8 cellular contexts compared by ENCODE assay signal in the genomic region with DNA sequence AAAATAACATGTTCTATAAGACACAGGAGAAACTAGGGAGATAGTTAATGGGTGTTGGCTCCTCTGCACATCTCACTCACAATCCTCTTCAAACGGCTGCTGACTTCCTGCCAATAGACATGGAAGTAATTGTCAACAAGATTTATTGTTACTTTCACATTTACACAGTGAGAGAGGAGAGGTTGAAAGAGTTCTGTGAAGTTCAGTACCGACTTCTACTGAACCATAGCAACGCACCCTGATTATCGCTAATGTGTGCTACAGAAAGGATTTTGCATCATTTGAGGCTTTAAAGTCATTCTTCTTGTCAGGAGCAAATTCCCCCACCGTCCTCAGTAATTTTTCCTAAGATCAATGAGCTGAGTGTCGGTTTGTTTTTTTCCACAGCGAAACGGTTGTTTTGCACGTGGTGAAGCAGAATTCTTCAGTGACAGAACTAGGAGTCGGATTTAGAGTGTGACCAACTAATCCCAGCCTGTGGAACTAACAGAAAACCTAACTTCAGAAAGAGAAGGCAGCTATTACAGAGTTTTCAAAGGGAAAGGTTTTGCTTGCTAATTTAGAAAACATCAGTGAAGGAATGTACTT.
DNase-seq lines count a peak whose midpoint lies in the region; ATAC-seq and TF ChIP-seq lines count a peak whose summit lies in the region.

No MANE protein-coding gene starts in this region.

- no peak for TF ChIP-seq CTCF in PC-3 (conservative IDR thresholded peaks at IDR 0.05; ENCODE audit: low read depth, low read length)
- TF ChIP-seq CTCF in glutamatergic neuron (IDR thresholded peaks at IDR 0.05; ENCODE audit: partially characterized antibody, unreplicated experiment), result no peak

- intact Hi-C loops in PC-3 (cut with micrococcal nuclease), result no loop called here

- no peak overlapping the region for H2AFZ ChIP-seq in PC-3 (ENCODE audit: low read length)

- CTCF ChIA-PET in PC-3 (lab: Charles Lee), result no interaction called here

- H4K20me1 ChIP-seq in PC-3 (ENCODE audit: low read length), result no peaks in the 10 kb centered on the region

- no peak for DNase-seq in stimulated activated naive CD8-positive, alpha-beta T cell treated with anti-CD3 and anti-CD28 coated beads, Interleukin-15, Interleukin-2, amounts not matched to agents 100 U/mL and 50 U/mL, for 24 hours
- DNase-seq in PC-3 (peak; percentile 14), kidney tubule cell (ENCODE audit: low spot score) (peak; percentile 43), pons (ENCODE audit: low spot score) (no peak), HuH-7 (ENCODE audit: low spot score) (no peak), glutamatergic neuron (no peak)
- DNase-seq in activated T-cell treated with anti-CD3 and anti-CD28 coated beads, Interleukin-2, amount 50 U/mL, for 48 hours, result no peak

- peaks cover 6% of the 10 kb centered on the region; the same call in 1 of the 2 replicates for H3K4me1 ChIP-seq in PC-3 (ENCODE audit: insufficient read depth, low read length)

- H3K4me1 Mint-ChIP-seq in stimulated activated naive CD8-positive, alpha-beta T cell treated with anti-CD3 and anti-CD28 coated beads, Interleukin-15, Interleukin-2, amounts not matched to agents 100 ng/mL and 50 ng/mL, for 24 hours (ENCODE audit: low read depth), result peaks cover 11% of the 10 kb centered on the region
- peaks cover 7% of the 10 kb centered on the region for H3K4me1 Mint-ChIP-seq in glutamatergic neuron (ENCODE audit: low read depth, unreplicated experiment)

- no peaks in the 10 kb centered on the region for H3K79me2 ChIP-seq in PC-3 (ENCODE audit: low read length)

- H3K27ac Mint-ChIP-seq in stimulated activated naive CD8-positive, alpha-beta T cell treated with anti-CD3 and anti-CD28 coated beads, Interleukin-15, Interleukin-2, amounts not matched to agents 100 ng/mL and 50 ng/mL, for 24 hours, result no peak overlapping the region
- H3K27ac Mint-ChIP-seq in glutamatergic neuron (ENCODE audit: unreplicated experiment), result no peak overlapping the region

- H3K4me2 ChIP-seq in PC-3 (ENCODE audit: low read length), result peak overlapping the region; percentile 52

- H3K9ac ChIP-seq in PC-3 (ENCODE audit: low read length), result no peak overlapping the region

- H3K4me3 ChIP-seq in PC-3 (ENCODE audit: low read length), result peak overlapping the region; percentile 15; the same call in 1 of the 2 replicates

- H3K4me3 Mint-ChIP-seq in stimulated activated naive CD8-positive, alpha-beta T cell treated with anti-CD3 and anti-CD28 coated beads, Interleukin-15, Interleukin-2, amounts not matched to agents 100 ng/mL and 50 ng/mL, for 24 hours, result peak overlapping the region; percentile 20
- H3K4me3 Mint-ChIP-seq in glutamatergic neuron (ENCODE audit: unreplicated experiment), result no peak overlapping the region

- no peaks in the 10 kb centered on the region for H3K27me3 Mint-ChIP-seq in stimulated activated naive CD8-positive, alpha-beta T cell treated with anti-CD3 and anti-CD28 coated beads, Interleukin-15, Interleukin-2, amounts not matched to agents 100 ng/mL and 50 ng/mL, for 24 hours
- no peaks in the 10 kb centered on the region for H3K27me3 Mint-ChIP-seq in glutamatergic neuron (ENCODE audit: unreplicated experiment)

- no peak for ATAC-seq in stimulated activated naive CD8-positive, alpha-beta T cell treated with anti-CD3 and anti-CD28 coated beads, Interleukin-15, Interleukin-2, amounts not matched to agents 100 U/mL and 50 U/mL, for 24 hours
- no peak for ATAC-seq in PC-3

- no peak overlapping the region for H3K27ac ChIP-seq in PC-3 (ENCODE audit: low read length)

- no peaks in the 10 kb centered on the region for H3K36me3 Mint-ChIP-seq in stimulated activated naive CD8-positive, alpha-beta T cell treated with anti-CD3 and anti-CD28 coated beads, Interleukin-15, Interleukin-2, amounts not matched to agents 100 ng/mL and 50 ng/mL, for 24 hours (ENCODE audit: low read depth)
- no peaks in the 10 kb centered on the region for H3K36me3 Mint-ChIP-seq in glutamatergic neuron (ENCODE audit: unreplicated experiment)

- POLR2A ChIA-PET in PC-3 (lab: Charles Lee; ENCODE audit: unreplicated experiment), result no interaction called here

- no peaks in the 10 kb centered on the region for H3K9me3 ChIP-seq in PC-3 (ENCODE audit: low read length)

- H3K27me3 ChIP-seq in PC-3 (ENCODE audit: low read length), result no peaks in the 10 kb centered on the region

- no peaks in the 10 kb centered on the region for H3F3A ChIP-seq in PC-3 (ENCODE audit: low read length, unreplicated experiment)

- BruUV-seq in PC-3 (replicated peaks; lab: Mats Ljungman, UMichigan), result no TSS peak

- no peaks in the 10 kb centered on the region for H3K36me3 ChIP-seq in PC-3 (ENCODE audit: low read depth, low read length)

- no peaks in the 10 kb centered on the region for H3K9me3 Mint-ChIP-seq in stimulated activated naive CD8-positive, alpha-beta T cell treated with anti-CD3 and anti-CD28 coated beads, Interleukin-15, Interleukin-2, amounts not matched to agents 100 ng/mL and 50 ng/mL, for 24 hours
- no peaks in the 10 kb centered on the region for H3K9me3 Mint-ChIP-seq in glutamatergic neuron (ENCODE audit: unreplicated experiment)

- no peaks in the 10 kb centered on the region for H3K9me2 ChIP-seq in PC-3 (replicated peaks; ENCODE audit: low read length)

Comparison
In these comparisons a context has a peak if more than half of its experiments do, and no peak if none do; other contexts are left out.
1. DNase-seq: peak in PC-3 (single experiment) and kidney tubule cell (single experiment); none in stimulated activated naive CD8-positive, alpha-beta T cell treated with anti-CD3 and anti-CD28 coated beads, Interleukin-15, Interleukin-2, amounts not matched to agents 100 U/mL and 50 U/mL, for 24 hours (single experiment), pons (single experiment), activated T-cell treated with anti-CD3 and anti-CD28 coated beads, Interleukin-2, amount 50 U/mL, for 48 hours (0 of 2), HuH-7 (single experiment) and glutamatergic neuron (single experiment).